In genomic region chr19:9674669-9675357, GRCh38 we compare ENCODE assay signal across 8 cellular contexts. TPM values are rescaled to one million over a fixed set of nuclear protein-coding genes. Genes with fewer than 3 reads are reported as not detected.
A peak's percentile ranks its signal among the peaks of the same experiment; 100 is the strongest.
DNase-seq lines count a peak whose midpoint lies in the region; TF ChIP-seq lines count a peak whose summit lies in the region.

Gene ZNF562 (minus strand): TSS chr19:9675100. CDS start chr19:9660744, 14,356 bp downstream.

- H3K27ac Mint-ChIP-seq in endothelial cell (ENCODE audit: unreplicated experiment), result peak within 1 kb of the TSS; percentile 99

- peaks cover 10% of the 10 kb centered on the region for H3K9me3 Mint-ChIP-seq in endothelial cell (ENCODE audit: unreplicated experiment)

- H3K4me1 Mint-ChIP-seq in endothelial cell (ENCODE audit: unreplicated experiment), result peaks cover 16% of the 10 kb centered on the region

- TF ChIP-seq CTCF in BE2C (IDR thresholded peaks at IDR 0.05; ENCODE audit: low read depth, low read length) (no peak), endothelial cell (IDR thresholded peaks at IDR 0.05; ENCODE audit: unreplicated experiment) (no peak)

- DNase-seq in BE2C, result peak; percentile 89
- DNase-seq in GM19240 (ENCODE audit: insufficient read length, low spot score), result peak; percentile 77
- peak; percentile 92 for DNase-seq in HK-2 (ENCODE audit: unreplicated experiment)
- DNase-seq in NOMO-1 treated with DMSO at 0.1 percent for 48 hours (lab: John Stamatoyannopoulos, UW; ENCODE audit: unreplicated experiment), result peak; percentile 79
- peak; percentile 51 for DNase-seq in activated CD8-positive, alpha-beta memory T cell treated with anti-CD3 and anti-CD28 coated beads, Interleukin-2, amount 50 U/mL, for 24 hours (ENCODE audit: extremely low read depth)
- peak; percentile 81 for DNase-seq in endothelial cell (ENCODE audit: low spot score)
- peak; percentile 88 for DNase-seq in midbrain (lab: John Stamatoyannopoulos, UW)
- DNase-seq in stimulated activated CD8-positive, alpha-beta memory T cell treated with anti-CD3 and anti-CD28 coated beads, Interleukin-2, amount 100 ng/mL, for 48 hours (ENCODE audit: low read depth in 2 of 2), result peak; percentile 72 to 76

- peak within 1 kb of the TSS; percentile 95 for H3K4me3 Mint-ChIP-seq in endothelial cell (ENCODE audit: unreplicated experiment)

- H3K27me3 ChIP-seq in BE2C, result no peaks in the 10 kb centered on the region

- H3K4me3 ChIP-seq in BE2C (ENCODE audit: low read depth, low read length), result peak within 1 kb of the TSS; percentile 97

- H3K9me3 ChIP-seq in BE2C, result peaks cover 2% of the 10 kb centered on the region; the same call in 1 of the 2 replicates

- peaks cover 15% of the 10 kb centered on the region for H3K27me3 Mint-ChIP-seq in endothelial cell (ENCODE audit: unreplicated experiment)

- H3K36me3 Mint-ChIP-seq in endothelial cell (ENCODE audit: low read depth, unreplicated experiment), result peaks cover 31% of the 10 kb centered on the region

- H3K4me1 ChIP-seq in BE2C, result no peaks in the 10 kb centered on the region; the same call in 1 of the 2 replicates

- H3K36me3 ChIP-seq in BE2C, result peaks cover 15% of the 10 kb centered on the region

RNA-seq across cellular contexts. Expression of gene ZNF562, which starts in this region (rescaled TPM):
- 7.8 TPM for polyA plus RNA-seq in BE2C (2012; ENCODE audit: insufficient read depth, insufficient read length, low read depth)
- 38.2 TPM for total RNA-seq in endothelial cell (ENCODE audit: unreplicated experiment)

Comparison
In these comparisons a context has a peak if more than half of its experiments do, and no peak if none do; other contexts are left out.
1. Peak in every context shown above with its lines: DNase-seq and H3K4me3 ChIP-seq.